9 cellular contexts compared by ENCODE assay signal in genomic region chr6:80523531-80523970, GRCh38.
DNase-seq lines count a peak whose midpoint lies in the region; ATAC-seq, FAIRE-seq and TF ChIP-seq lines count a peak whose summit lies in the region.
"Had no signal": no experiment of that assay in that cellular context is flagged by ENCODE, and none has a peak within 500 bp of the region (broad histone marks: within the 10 kb centered on the region; RNA-seq: fewer than 3 reads in every experiment).

No MANE protein-coding gene starts in this region.

- no peak overlapping the region for H3K4me3 ChIP-seq in gastroesophageal sphincter
- no peak overlapping the region for H3K4me3 ChIP-seq in retinal pigment epithelial cell (ENCODE audit: low read length)

- ATAC-seq in gastroesophageal sphincter = peak; percentile 28
- ATAC-seq in HG03039 (IDR thresholded peaks at IDR 0.05; ENCODE audit: unreplicated experiment) = no peak
- ATAC-seq in GM19035 (IDR thresholded peaks at IDR 0.05; ENCODE audit: unreplicated experiment) = no peak
- ATAC-seq: T-helper 17 cell had no signal

- H3K36me3 ChIP-seq in gastroesophageal sphincter = no peaks in the 10 kb centered on the region

- TF ChIP-seq EP300 in gastroesophageal sphincter (IDR thresholded peaks at IDR 0.05) = no peak

- no peaks in the 10 kb centered on the region for H3K27me3 ChIP-seq in gastroesophageal sphincter

- FAIRE-seq in RCC 7860 (lab: Jason Lieb, UNC) = no peak

- no peaks in the 10 kb centered on the region for H3K9me3 ChIP-seq in gastroesophageal sphincter

- peak overlapping the region in 1 of 4 donors; percentile 35 for H3K27ac ChIP-seq in gastroesophageal sphincter

- POLR2A ChIA-PET in HEK293T (lab: Yijun Ruan, JAX) = no interaction called here

- WGBS in gastroesophageal sphincter (ENCODE audit: low coverage in 1 of 2), 2 donors = 60 to 71% methylated on average over 3 to 6 of the region's 11 CpGs

- H3K4me1 ChIP-seq in gastroesophageal sphincter = peaks cover 0 to 32% (median 9%) of the 10 kb centered on the region in 3 donors

- TF ChIP-seq CTCF in gastroesophageal sphincter (IDR thresholded peaks at IDR 0.05) = peak in 1 of 4 experiments; percentile 18
- peak; percentile 28 for TF ChIP-seq CTCF in retinal pigment epithelial cell (conservative IDR thresholded peaks at IDR 0.05; ENCODE audit: low read depth, low read length)

- DNase-seq in HEK293T (ENCODE audit: extremely low spot score) (peak; percentile 9), SHP77 treated with DMSO at 0.1 percent for 48 hours (lab: John Stamatoyannopoulos, UW) (peak; percentile 70), retinal pigment epithelial cell (ENCODE audit: low read depth) (peak; percentile 41), RCC 7860 (ENCODE audit: low spot score) (no peak)
- DNase-seq in stimulated activated naive CD4-positive, alpha-beta T cell treated with Interleukin-2 at 50 U/mL for 16 hours (lab: John Stamatoyannopoulos, UW) = no peak
- DNase-seq: T-helper 17 cell had no signal

- TF ChIP-seq POLR2A in gastroesophageal sphincter (IDR thresholded peaks at IDR 0.05) = no peak

- CTCF ChIA-PET in HEK293T (lab: Yijun Ruan, JAX) = no interaction called here

TF ChIP-seq in HEK293T, 16 proteins besides CTCF, POLR2A, EP300 and RAD21:
- no peak for TF ChIP-seq LEF1 (IDR thresholded peaks at IDR 0.05; ENCODE audit: borderline replicate concordance)

Comparison
In these comparisons a context has a peak if more than half of its experiments do, and no peak if none do; other contexts are left out.
1. DNase-seq: peak in HEK293T (single experiment), SHP77 treated with DMSO at 0.1 percent for 48 hours (single experiment) and retinal pigment epithelial cell (single experiment); none in stimulated activated naive CD4-positive, alpha-beta T cell treated with Interleukin-2 at 50 U/mL for 16 hours (single experiment) and RCC 7860 (single experiment).